In genomic region chr12:49964849-49965624, GRCh38 we compare ENCODE assay signal across 18 cellular contexts. TPM values are rescaled to one million over a fixed set of nuclear protein-coding genes. Genes with fewer than 3 reads are reported as not detected.
A peak's percentile ranks its signal among the peaks of the same experiment; 100 is the strongest.
DNase-seq lines count a peak whose midpoint lies in the region; ATAC-seq and TF ChIP-seq lines count a peak whose summit lies in the region.
"Had no signal": no experiment of that assay in that cellular context is flagged by ENCODE, and none has a peak within 500 bp of the region (broad histone marks: within the 10 kb centered on the region; RNA-seq: fewer than 3 reads in every experiment).

No MANE protein-coding gene starts in this region.

- no peak overlapping the region for H3K9ac ChIP-seq in BLaER1 treated with 17β-estradiol and CSF1 and Interleukin-3, amounts not matched to agents 10 nM and 100 nM
- H3K9ac ChIP-seq in Loucy (ENCODE audit: low read depth, low read length, poor library complexity, severe bottlenecking): peak overlapping the region; percentile 47

- no peaks in the 10 kb centered on the region for H3K9me3 ChIP-seq in BLaER1 treated with 17β-estradiol and CSF1 and Interleukin-3, amounts not matched to agents 10 nM and 100 nM (replicated peaks in 1 of 11)
- H3K9me3 ChIP-seq in Loucy (ENCODE audit: insufficient read depth, low read depth, low read length) (no peaks in the 10 kb centered on the region), spleen (no peaks in the 10 kb centered on the region)

- no peaks in the 10 kb centered on the region for H3K9me2 ChIP-seq in Loucy (replicated peaks; ENCODE audit: low read depth, low read length)

- ATAC-seq in HG03571 (IDR thresholded peaks at IDR 0.05; ENCODE audit: unreplicated experiment): no peak

- H3K79me2 ChIP-seq in Loucy (ENCODE audit: insufficient read depth, low read length): 0 out of 2 replicates have a peak, but pooled peaks cover 4% of the 10 kb centered on the region

- 57 to 64% (median 59%) methylated on average over 13 of the region's 13 CpGs for WGBS in spleen, 5 donors

- intact Hi-C loops in spleen (cut with DNase I; ENCODE audit: low total_unique reads) (loop anchor here (5.0 kb wide), 1 partner anchor 92 kb away; the partner anchor contains the start of gene ASIC1), cardiac septum (cut with DNase I) (loop anchor here (10.0 kb wide), 1 partner anchor 190 kb away; no protein-coding TSS in a partner anchor)

- H3K27me3 ChIP-seq in BLaER1 treated with 17β-estradiol and CSF1 and Interleukin-3, amounts not matched to agents 10 nM and 100 nM: peaks cover 55 to 81% (median 68%) of the 10 kb centered on the region in 11 experiments
- H3K27me3 ChIP-seq in Loucy (ENCODE audit: insufficient read depth, low read length, poor library complexity, severe bottlenecking): no peaks in the 10 kb centered on the region
- peaks cover 0 to 100% (median 35%) of the 10 kb centered on the region in 7 donors for H3K27me3 ChIP-seq in spleen (replicated peaks in 1 of 7)

- peaks cover 0 to 30% (median 0%) of the 10 kb centered on the region in 11 experiments; a peak in 7 of 22 replicates for H4K20me1 ChIP-seq in BLaER1 treated with 17β-estradiol and CSF1 and Interleukin-3, amounts not matched to agents 10 nM and 100 nM
- no peaks in the 10 kb centered on the region for H4K20me1 ChIP-seq in Loucy (ENCODE audit: insufficient read depth, low read length, poor library complexity, severe bottlenecking)

- H3K4me3 ChIP-seq in BLaER1 treated with 17β-estradiol and CSF1 and Interleukin-3, amounts not matched to agents 10 nM and 100 nM: no peak overlapping the region
- H3K4me3 ChIP-seq in Loucy (ENCODE audit: low read length, poor library complexity, severe bottlenecking) (no peak overlapping the region), spleen (no peak overlapping the region)

- H3K4me1 Mint-ChIP-seq in neural crest cell: peaks cover 8% of the 10 kb centered on the region

- peaks cover 27 to 54% (median 46%) of the 10 kb centered on the region in 10 experiments for H3K4me1 ChIP-seq in BLaER1 treated with 17β-estradiol and CSF1 and Interleukin-3, amounts not matched to agents 10 nM and 100 nM
- H3K4me1 ChIP-seq in Loucy (ENCODE audit: insufficient read depth, low read length, poor library complexity, severe bottlenecking) (peaks cover 62% of the 10 kb centered on the region), spleen (peaks cover 10 to 31% (median 21%) of the 10 kb centered on the region in 6 donors)

- H3F3A ChIP-seq in Loucy (ENCODE audit: low read depth): no peaks in the 10 kb centered on the region

- peaks cover 36% of the 10 kb centered on the region for H3K27me3 Mint-ChIP-seq in neural crest cell (ENCODE audit: low read depth)

- H3K4me2 ChIP-seq in BLaER1 treated with 17β-estradiol and CSF1 and Interleukin-3, amounts not matched to agents 10 nM and 100 nM: peak overlapping the region in 7 of 11 experiments; percentile 21 to 54 (median 31); a peak in 12 of 22 replicates
- peak overlapping the region; percentile 57 for H3K4me2 ChIP-seq in Loucy (ENCODE audit: low read depth, low read length, poor library complexity, severe bottlenecking)

- H3K36me3 Mint-ChIP-seq in neural crest cell (ENCODE audit: low read depth): no peaks in the 10 kb centered on the region

- no peak overlapping the region for H2AFZ ChIP-seq in Loucy (ENCODE audit: low read length)

- H3K4me3 Mint-ChIP-seq in neural crest cell: peak overlapping the region; percentile 38
- H3K4me3 Mint-ChIP-seq: HFFc6 had no signal

- no peak for TF ChIP-seq POLR2A in spleen (IDR thresholded peaks at IDR 0.05)

- no peak for TF ChIP-seq CTCF in Loucy (conservative IDR thresholded peaks at IDR 0.05; ENCODE audit: low read length)
- no peak for TF ChIP-seq CTCF in neural crest cell (conservative IDR thresholded peaks at IDR 0.05)
- no peak for TF ChIP-seq CTCF in spleen (IDR thresholded peaks at IDR 0.05 in 8 of 11, conservative IDR thresholded peaks at IDR 0.05 in 3 of 11)

- no peaks in the 10 kb centered on the region for H3K36me3 ChIP-seq in BLaER1 treated with 17β-estradiol and CSF1 and Interleukin-3, amounts not matched to agents 10 nM and 100 nM
- H3K36me3 ChIP-seq in Loucy (ENCODE audit: insufficient read depth, low read length) (no peaks in the 10 kb centered on the region), spleen (no peaks in the 10 kb centered on the region)

- DNase-seq in neural crest cell (ENCODE audit: low read depth, low spot score) (no peak), spleen (peak; percentile 55), cardiac septum (ENCODE audit: low spot score) (no peak), middle frontal gyrus (ENCODE audit: extremely low spot score, low spot score) (no peak), SW480 (ENCODE audit: low spot score) (no peak)
- DNase-seq: ACHN; CD4-positive, alpha-beta memory T cell; COR-L47; DND-41; GDM1; HCEC 1CT; HFFc6; IMR-90 had no signal

- H3K9me3 Mint-ChIP-seq in neural crest cell: no peaks in the 10 kb centered on the region
- H3K9me3 Mint-ChIP-seq: CD4-positive, alpha-beta memory T cell; HFFc6 had no signal

- no peak overlapping the region for H3K27ac ChIP-seq in BLaER1 treated with 17β-estradiol and CSF1 and Interleukin-3, amounts not matched to agents 10 nM and 100 nM
- no peak overlapping the region for H3K27ac ChIP-seq in spleen

- H3K27ac Mint-ChIP-seq in neural crest cell (ENCODE audit: unreplicated experiment): no peak overlapping the region
- H3K27ac Mint-ChIP-seq: CD4-positive, alpha-beta memory T cell; HFFc6 had no signal

RNA-seq across cellular contexts. Expression of gene AQP5, which starts 3.4 kb away (rescaled TPM):
- total RNA-seq in neural crest cell (1.2 and 2.4 TPM in 2 replicates), spleen (under 1 TPM in 3 of 7 donors, not detected in 4; 0.26 to 0.46 (median 0.30) TPM), cardiac septum (not detected)
- under 1 TPM in 2 of 3 donors, not detected in 1; 0.05 to 0.45 TPM for polyA plus RNA-seq in spleen
- total RNA-seq: CD4-positive, alpha-beta memory T cell; H4; HFFc6; IMR-90 had no signal
- polyA plus RNA-seq: CD4-positive, alpha-beta memory T cell; IMR-90 had no signal

RNA-seq across cellular contexts. Expression of gene AQP6, which starts 7.7 kb away (rescaled TPM):
- total RNA-seq in neural crest cell: 0.21 TPM in 1 of 2 replicates, not detected in the other
- total RNA-seq in spleen: under 1 TPM in 1 of 7 donors, not detected in 6; 0.36 TPM
- under 1 TPM in 1 of 3 donors, not detected in 2; 0.03 TPM for polyA plus RNA-seq in spleen
- not detected for total RNA-seq in cardiac septum
- total RNA-seq: A172; CD4-positive, alpha-beta memory T cell; HFFc6; IMR-90 had no signal
- polyA plus RNA-seq: CD4-positive, alpha-beta memory T cell; IMR-90 had no signal

RNA-seq across cellular contexts. Expression of gene AQP2, which starts 14.5 kb away (rescaled TPM):
- not detected in 2 replicates for total RNA-seq in neural crest cell
- not detected for total RNA-seq in spleen
- polyA plus RNA-seq in spleen: not detected
- not detected for total RNA-seq in cardiac septum
- total RNA-seq: A172; CD4-positive, alpha-beta memory T cell; H4; HFFc6; IMR-90 had no signal
- polyA plus RNA-seq: CD4-positive, alpha-beta memory T cell; IMR-90 had no signal
